In genomic region chr7:141016349-141016748, GRCh38 we compare ENCODE assay signal across 9 cellular contexts. TPM values are rescaled to one million over a fixed set of nuclear protein-coding genes. Genes with fewer than 3 reads are reported as not detected.
"Had no signal": no experiment of that assay in that cellular context is flagged by ENCODE, and none has a peak within 500 bp of the region (broad histone marks: within the 10 kb centered on the region; RNA-seq: fewer than 3 reads in every experiment).

No MANE protein-coding gene starts in this region.

- H3K4me3 ChIP-seq: GM23248, HAP-1 had no signal

- H3K9ac ChIP-seq: GM23248 had no signal

- H3K36me3 Mint-ChIP-seq: IgD-negative memory B cell had no signal

- ATAC-seq: HCT116, HepG2 had no signal

- H3K27ac ChIP-seq: GM23248, HL-60 had no signal

- DNase-seq: GM23248, GOT3, H7 had no signal

- FAIRE-seq: HepG2 had no signal

- H3K9me3 ChIP-seq: HAP-1 had no signal

RNA-seq across cellular contexts. Expression of gene TMEM178B, which starts 57.5 kb away (rescaled TPM):
- total RNA-seq: HT1080 had no signal
- polyA plus RNA-seq: IgD-negative memory B cell had no signal
